Comparison of ENCODE assay signal across 22 cellular contexts in the genomic region with DNA sequence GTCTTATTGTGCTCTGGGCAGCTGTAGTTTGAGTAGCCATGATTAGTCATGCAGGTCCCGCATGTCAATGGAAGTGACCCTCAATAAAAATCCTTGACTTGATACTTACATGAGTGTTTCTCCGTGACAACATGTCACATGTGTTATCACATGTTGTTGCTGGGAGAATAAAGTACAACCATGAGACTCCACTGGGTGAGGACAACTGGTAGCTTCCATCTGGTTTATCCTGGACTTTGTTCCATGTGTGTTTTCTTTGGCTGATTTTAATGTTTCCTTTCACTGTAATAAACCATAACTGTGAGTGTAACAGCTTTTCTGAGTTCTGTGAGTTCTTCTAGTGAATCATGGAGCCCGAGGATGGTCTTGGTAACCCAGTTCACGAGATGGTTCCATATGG.
DNase-seq lines count a peak whose midpoint lies in the region; ATAC-seq, FAIRE-seq and TF ChIP-seq lines count a peak whose summit lies in the region.
"Had no signal": no experiment of that assay in that cellular context is flagged by ENCODE, and none has a peak within 500 bp of the region (broad histone marks: within the 10 kb centered on the region; RNA-seq: fewer than 3 reads in every experiment).

No MANE protein-coding gene starts in this region.

- H3K4me3 ChIP-seq in LNCaP clone FGC (ENCODE audit: low read depth, low read length) (no peak overlapping the region), pancreas (no peak overlapping the region)
- H3K4me3 ChIP-seq: BLaER1 treated with 17β-estradiol and CSF1 and Interleukin-3, amounts not matched to agents 10 nM and 100 nM; GM23338 had no signal

- H3K36me3 ChIP-seq in pancreas: no peaks in the 10 kb centered on the region
- H3K36me3 ChIP-seq: BE2C; BLaER1 treated with 17β-estradiol and CSF1 and Interleukin-3, amounts not matched to agents 10 nM and 100 nM had no signal

- H3K27me3 ChIP-seq in pancreas: no peaks in the 10 kb centered on the region
- H3K27me3 ChIP-seq: BE2C; BLaER1 treated with 17β-estradiol and CSF1 and Interleukin-3, amounts not matched to agents 10 nM and 100 nM had no signal

- H3K9me3 ChIP-seq in pancreas: no peaks in the 10 kb centered on the region
- H3K9me3 ChIP-seq: BE2C had no signal

- peaks cover 0 to 4% (median 0%) of the 10 kb centered on the region in 3 donors for H3K4me1 ChIP-seq in pancreas
- H3K4me1 ChIP-seq: BE2C; BLaER1 treated with 17β-estradiol and CSF1 and Interleukin-3, amounts not matched to agents 10 nM and 100 nM had no signal

- ATAC-seq in left colon (peak; percentile 93), pancreas (peak in 3 of 4 donors; percentile 34 to 66 (median 59))
- ATAC-seq: GM23338, HCT116 had no signal

- in situ Hi-C loops in ACHN (cut with HindIII; ENCODE audit: low pct_ligation_motif_present, low pct_unique_long_range_greater_than_20kb, low sequenced_read_pairs): no loop called here

- FAIRE-seq in pancreas (lab: Jason Lieb, UNC): no peak
- FAIRE-seq: A204.1, GM12891, GM18507 had no signal

- intact Hi-C loops in left colon (cut with DNase I, micrococcal nuclease) (no loop called here), pancreas (cut with DNase I) (no loop called here), head of caudate nucleus (cut with DNase I) (no loop called here)

- 43 to 54% methylated on average over 4 of the region's 4 CpGs for WGBS in pancreas, 2 donors

- DNase-seq in LNCaP clone FGC (ENCODE audit: low read depth) (peak; percentile 48), left colon (no peak), pancreas (no peak), kidney glomerular epithelial cell (lab: John Stamatoyannopoulos, UW) (no peak), ACHN (no peak), head of caudate nucleus (no peak)
- DNase-seq: AML-193; BE2C; Calu3; CD4-positive, alpha-beta memory T cell; COR-L47; DMS53; DMS79 treated with DMSO at 0.1 percent for 48 hours; GF-D8; H9 had no signal

- TF ChIP-seq CTCF in 22Rv1 (IDR thresholded peaks at IDR 0.05) (no peak), LNCaP clone FGC (IDR thresholded peaks at IDR 0.05; ENCODE audit: control insufficient read depth, extremely low read depth, insufficient read depth) (no peak), pancreas (IDR thresholded peaks at IDR 0.05) (no peak)

- H3K27ac ChIP-seq in 22Rv1 (peak overlapping the region; percentile 37; the same call in 1 of the 2 replicates), pancreas (no peak overlapping the region)
- H3K27ac ChIP-seq: BLaER1 treated with 17β-estradiol and CSF1 and Interleukin-3, amounts not matched to agents 10 nM and 100 nM had no signal
